Comparison of ENCODE assay signal across 16 cellular contexts in the genomic region with DNA sequence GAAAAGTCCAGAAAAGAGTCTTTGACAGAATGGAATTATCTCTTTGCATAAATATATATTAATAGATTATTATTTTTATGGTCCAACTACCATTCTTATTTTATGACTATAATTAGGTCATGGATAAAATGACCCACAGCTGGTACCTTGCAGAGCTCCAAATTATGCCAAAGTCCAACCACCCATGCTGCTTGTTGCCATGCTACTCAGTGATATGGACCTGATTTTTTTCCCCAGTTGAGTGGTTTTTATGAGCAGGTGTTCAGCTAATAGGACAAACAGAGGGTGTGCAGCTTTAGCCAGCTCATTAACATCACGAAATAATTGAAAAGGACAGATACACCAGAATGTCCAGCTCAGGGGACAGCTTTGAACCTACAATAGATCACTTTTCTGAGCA.
DNase-seq lines count a peak whose midpoint lies in the region; ATAC-seq, FAIRE-seq and TF ChIP-seq lines count a peak whose summit lies in the region.
"Had no signal": no experiment of that assay in that cellular context is flagged by ENCODE, and none has a peak within 500 bp of the region (broad histone marks: within the 10 kb centered on the region; RNA-seq: fewer than 3 reads in every experiment).

No MANE protein-coding gene starts in this region.

- H3K9me3 Mint-ChIP-seq in stimulated activated effector memory CD8-positive, alpha-beta T cell treated with anti-CD3 and anti-CD28 coated beads, Interleukin-12 subunit alpha, Interleukin-12 subunit beta, amount 100 ng/mL, for 72 hours, result peaks cover 5% of the 10 kb centered on the region

- no peak for TF ChIP-seq POLR2A in H54 (IDR thresholded peaks at IDR 0.05; ENCODE audit: low read depth, low read length)

- H3K27ac Mint-ChIP-seq in stimulated activated effector memory CD8-positive, alpha-beta T cell treated with anti-CD3 and anti-CD28 coated beads, Interleukin-12 subunit alpha, Interleukin-12 subunit beta, amount 100 ng/mL, for 72 hours, result no peak overlapping the region
- H3K27ac Mint-ChIP-seq: CD4-positive, CD25-positive, alpha-beta regulatory T cell; IgD-negative memory B cell had no signal

- peak; percentile 11 for DNase-seq in DMS 273 (lab: John Stamatoyannopoulos, UW; ENCODE audit: unreplicated experiment)
- no peak for DNase-seq in DMS 273 treated with DMSO at 0.1 percent for 48 hours (lab: John Stamatoyannopoulos, UW)
- peak; percentile 46 to 75 for DNase-seq in NCI-H524 (lab: John Stamatoyannopoulos, UW)
- DNase-seq in H54 (ENCODE audit: insufficient read length, low spot score), result no peak
- no peak for DNase-seq in stimulated activated effector memory CD8-positive, alpha-beta T cell treated with anti-CD3 and anti-CD28 coated beads, Interleukin-12 subunit alpha, Interleukin-12 subunit beta, amount 100 ng/mL, for 72 hours (ENCODE audit: low spot score in 2 of 2)
- no peak for DNase-seq in D341Med (ENCODE audit: low spot score)
- DNase-seq: ACHN; CD4-positive, CD25-positive, alpha-beta regulatory T cell; DMS153; GOT3; KG1 had no signal

- H3K4me1 Mint-ChIP-seq in stimulated activated effector memory CD8-positive, alpha-beta T cell treated with anti-CD3 and anti-CD28 coated beads, Interleukin-12 subunit alpha, Interleukin-12 subunit beta, amount 100 ng/mL, for 72 hours, result no peaks in the 10 kb centered on the region
- H3K4me1 Mint-ChIP-seq: IgD-negative memory B cell had no signal

- TF ChIP-seq CTCF in VCaP (conservative IDR thresholded peaks at IDR 0.05), result no peak

- ATAC-seq in stimulated activated effector memory CD8-positive, alpha-beta T cell treated with anti-CD3 and anti-CD28 coated beads, Interleukin-12 subunit alpha, Interleukin-12 subunit beta, amount 100 ng/mL, for 72 hours, result no peak
- ATAC-seq: GM12878 had no signal

- H3K36me3 Mint-ChIP-seq in stimulated activated effector memory CD8-positive, alpha-beta T cell treated with anti-CD3 and anti-CD28 coated beads, Interleukin-12 subunit alpha, Interleukin-12 subunit beta, amount 100 ng/mL, for 72 hours, result no peaks in the 10 kb centered on the region
- H3K36me3 Mint-ChIP-seq: CD4-positive, CD25-positive, alpha-beta regulatory T cell had no signal

- no peak for FAIRE-seq in H54 (lab: Jason Lieb, UNC)
- FAIRE-seq: GM12878 had no signal

- H3K27ac ChIP-seq in VCaP, result 0 out of 2 replicates have a peak overlapping the region, but pooled peaks have one; percentile 4
- H3K27ac ChIP-seq: 22Rv1; BLaER1 treated with 17β-estradiol and CSF1 and Interleukin-3, amounts not matched to agents 10 nM and 100 nM had no signal

- H3K4me3 Mint-ChIP-seq in stimulated activated effector memory CD8-positive, alpha-beta T cell treated with anti-CD3 and anti-CD28 coated beads, Interleukin-12 subunit alpha, Interleukin-12 subunit beta, amount 100 ng/mL, for 72 hours, result no peak overlapping the region
- H3K4me3 Mint-ChIP-seq: CD4-positive, CD25-positive, alpha-beta regulatory T cell; IgD-negative memory B cell had no signal

Comparison
In these comparisons a context has a peak if more than half of its experiments do, and no peak if none do; other contexts are left out.
1. DNase-seq: peak in DMS 273 (single experiment) and NCI-H524 (2 of 2); none in DMS 273 treated with DMSO at 0.1 percent for 48 hours (single experiment), H54 (single experiment), stimulated activated effector memory CD8-positive, alpha-beta T cell treated with anti-CD3 and anti-CD28 coated beads, Interleukin-12 subunit alpha, Interleukin-12 subunit beta, amount 100 ng/mL, for 72 hours (0 of 2) and D341Med (single experiment).